In genomic region chr6:141482773-141483172, GRCh38 we compare ENCODE assay signal across 8 cellular contexts.
DNase-seq lines count a peak whose midpoint lies in the region; ATAC-seq, FAIRE-seq and TF ChIP-seq lines count a peak whose summit lies in the region.

No MANE protein-coding gene starts in this region.

- no peaks in the 10 kb centered on the region; a peak in 1 of 22 replicates for H3K36me3 ChIP-seq in BLaER1 treated with 17β-estradiol and CSF1 and Interleukin-3, amounts not matched to agents 10 nM and 100 nM
- H3K36me3 ChIP-seq in KMS-11 (ENCODE audit: insufficient read depth), result no peaks in the 10 kb centered on the region
- H3K36me3 ChIP-seq in muscle layer of duodenum (ENCODE audit: control insufficient read depth in 1 of 2, insufficient read depth in 2 of 2, low read length in 2 of 2), result no peaks in the 10 kb centered on the region

- H3K9me3 Mint-ChIP-seq in activated CD8-positive, alpha-beta T cell treated with anti-CD3 and anti-CD28 coated beads for 36 hours, result peaks cover 6% of the 10 kb centered on the region

- H4K20me1 ChIP-seq in BLaER1 treated with 17β-estradiol and CSF1 and Interleukin-3, amounts not matched to agents 10 nM and 100 nM, result no peaks in the 10 kb centered on the region
- H4K20me1 ChIP-seq in KMS-11 (ENCODE audit: insufficient read depth), result no peaks in the 10 kb centered on the region

- no peak for FAIRE-seq in frontal cortex (lab: Jason Lieb, UNC)

- peaks cover 34% of the 10 kb centered on the region for H3K4me1 Mint-ChIP-seq in activated CD8-positive, alpha-beta T cell treated with anti-CD3 and anti-CD28 coated beads for 36 hours (ENCODE audit: low read depth)

- no peak for TF ChIP-seq CTCF in KMS-11 (conservative IDR thresholded peaks at IDR 0.05; ENCODE audit: low read depth, low read length)
- TF ChIP-seq CTCF in activated CD8-positive, alpha-beta T cell treated with anti-CD3 and anti-CD28 coated beads for 36 hours (IDR thresholded peaks at IDR 0.05), result no peak

- peak overlapping the region; percentile 18 to 96 (median 91); a peak in 21 of 22 replicates for H3K27ac ChIP-seq in BLaER1 treated with 17β-estradiol and CSF1 and Interleukin-3, amounts not matched to agents 10 nM and 100 nM
- H3K27ac ChIP-seq in KMS-11 (peak overlapping the region; percentile 70), muscle layer of duodenum (ENCODE audit: low read length) (peak overlapping the region; percentile 11)

- H3K36me3 Mint-ChIP-seq in activated CD8-positive, alpha-beta T cell treated with anti-CD3 and anti-CD28 coated beads for 36 hours (ENCODE audit: low read depth), result peaks cover 5% of the 10 kb centered on the region

- H3K4me1 ChIP-seq in BLaER1 treated with 17β-estradiol and CSF1 and Interleukin-3, amounts not matched to agents 10 nM and 100 nM, result peaks cover 19 to 50% (median 35%) of the 10 kb centered on the region in 10 experiments
- H3K4me1 ChIP-seq in KMS-11 (ENCODE audit: low read depth, poor library complexity, severe bottlenecking) (peaks cover 24% of the 10 kb centered on the region), muscle layer of duodenum (ENCODE audit: control insufficient read depth in 1 of 2, insufficient read depth in 2 of 2, low read length in 2 of 2) (peaks cover 0 to 4% of the 10 kb centered on the region in 2 donors)

- peak overlapping the region; percentile 40 to 78 (median 69); a peak in 21 of 22 replicates for H3K9ac ChIP-seq in BLaER1 treated with 17β-estradiol and CSF1 and Interleukin-3, amounts not matched to agents 10 nM and 100 nM
- peak overlapping the region; percentile 44; the same call in 1 of the 2 replicates for H3K9ac ChIP-seq in KMS-11

- H2AFZ ChIP-seq in KMS-11 (ENCODE audit: low read depth), result peak overlapping the region; percentile 71

- no peaks in the 10 kb centered on the region for H3K27me3 Mint-ChIP-seq in activated CD8-positive, alpha-beta T cell treated with anti-CD3 and anti-CD28 coated beads for 36 hours

- intact Hi-C loops in activated CD8-positive, alpha-beta T cell treated with anti-CD3 and anti-CD28 coated beads for 36 hours (cut with micrococcal nuclease), result no loop called here

- DNase-seq in activated CD8-positive, alpha-beta T cell treated with anti-CD3 and anti-CD28 coated beads for 36 hours, result peak; percentile 27
- no peak for DNase-seq in frontal cortex (ENCODE audit: low spot score in 2 of 2)

- H3K4me3 ChIP-seq in BLaER1 treated with 17β-estradiol and CSF1 and Interleukin-3, amounts not matched to agents 10 nM and 100 nM, result peak overlapping the region; percentile 39 to 64 (median 56)
- H3K4me3 ChIP-seq in KMS-11 (IDR thresholded peaks at IDR 0.05; ENCODE audit: insufficient read depth, low read depth, low read length) (no peak overlapping the region), muscle layer of duodenum (ENCODE audit: low read depth in 1 of 2, low read length in 2 of 2) (peak overlapping the region; percentile 17 to 54)

- peak overlapping the region; percentile 75 for H3K4me3 Mint-ChIP-seq in activated CD8-positive, alpha-beta T cell treated with anti-CD3 and anti-CD28 coated beads for 36 hours

- CTCF ChIA-PET in activated CD8-positive, alpha-beta T cell treated with anti-CD3 and anti-CD28 coated beads for 36 hours (lab: Charles Lee), result interaction anchor here (1.0 to 2.3 kb wide), 2 partner anchors 12 to 13 kb away, joined by 3 to 7 read pairs; no protein-coding TSS in a partner anchor

- peak overlapping the region; percentile 95 for H3K27ac Mint-ChIP-seq in activated CD8-positive, alpha-beta T cell treated with anti-CD3 and anti-CD28 coated beads for 36 hours

- H3K27me3 ChIP-seq in BLaER1 treated with 17β-estradiol and CSF1 and Interleukin-3, amounts not matched to agents 10 nM and 100 nM, result no peaks in the 10 kb centered on the region
- no peaks in the 10 kb centered on the region for H3K27me3 ChIP-seq in KMS-11 (ENCODE audit: insufficient read depth, low read depth)
- no peaks in the 10 kb centered on the region for H3K27me3 ChIP-seq in muscle layer of duodenum (ENCODE audit: low read depth, low read length)

- peak overlapping the region; percentile 81 to 93 (median 87) for H3K4me2 ChIP-seq in BLaER1 treated with 17β-estradiol and CSF1 and Interleukin-3, amounts not matched to agents 10 nM and 100 nM
- H3K4me2 ChIP-seq in KMS-11, result peak overlapping the region; percentile 80

- H3K79me2 ChIP-seq in KMS-11 (ENCODE audit: insufficient read depth, low read depth), result no peaks in the 10 kb centered on the region

- POLR2A ChIA-PET in activated CD8-positive, alpha-beta T cell treated with anti-CD3 and anti-CD28 coated beads for 36 hours (lab: Charles Lee), result no interaction called here

- peaks cover 0 to 51% (median 38%) of the 10 kb centered on the region in 11 experiments; a peak in 18 of 22 replicates for H3K9me3 ChIP-seq in BLaER1 treated with 17β-estradiol and CSF1 and Interleukin-3, amounts not matched to agents 10 nM and 100 nM (replicated peaks in 1 of 11)
- H3K9me3 ChIP-seq in muscle layer of duodenum (ENCODE audit: control insufficient read depth in 1 of 2, low read length in 2 of 2), result no peaks in the 10 kb centered on the region

- no peak for ATAC-seq in activated CD8-positive, alpha-beta T cell treated with anti-CD3 and anti-CD28 coated beads for 36 hours
- ATAC-seq in GM19351 (IDR thresholded peaks at IDR 0.05; ENCODE audit: unreplicated experiment) (no peak), GM21717 (IDR thresholded peaks at IDR 0.05; ENCODE audit: unreplicated experiment) (no peak), HG03280 (IDR thresholded peaks at IDR 0.05; ENCODE audit: unreplicated experiment) (no peak)

Comparison
In these comparisons a context has a peak if more than half of its experiments do, and no peak if none do; other contexts are left out.
1. H3K27ac ChIP-seq: peak in every context shown above with its lines; median percentile 91 in BLaER1 treated with 17β-estradiol and CSF1 and Interleukin-3, amounts not matched to agents 10 nM and 100 nM; 70 in KMS-11; 11 in muscle layer of duodenum.